In the genomic region with DNA sequence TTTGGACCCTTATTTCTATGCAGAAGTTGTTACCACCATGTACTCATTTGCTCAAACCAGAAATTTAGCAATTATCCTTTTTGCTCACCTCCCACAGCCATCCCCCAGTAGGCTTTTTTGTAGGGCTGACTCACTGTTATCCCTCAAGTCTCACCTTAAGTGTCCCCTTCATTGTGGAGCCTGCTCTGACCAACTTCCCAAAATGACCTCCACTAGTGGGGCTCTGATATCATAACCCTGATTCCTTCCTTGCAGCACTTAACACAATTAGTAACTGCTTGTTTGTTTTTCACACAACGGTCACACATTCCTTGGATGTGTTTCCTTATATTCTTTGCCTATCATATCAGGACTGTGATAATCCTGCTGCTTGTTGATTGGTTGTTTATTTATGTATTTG, we compare ENCODE assay signal across 18 cellular contexts.
DNase-seq lines count a peak whose midpoint lies in the region; ATAC-seq and TF ChIP-seq lines count a peak whose summit lies in the region.
"Had no signal": no experiment of that assay in that cellular context is flagged by ENCODE, and none has a peak within 500 bp of the region (broad histone marks: within the 10 kb centered on the region; RNA-seq: fewer than 3 reads in every experiment).

No MANE protein-coding gene starts in this region.

- no peak overlapping the region for H4K91ac ChIP-seq in H9 (ENCODE audit: insufficient read length, low read depth, low read length)

- H3F3A ChIP-seq in GM23338 (replicated peaks; ENCODE audit: low read depth) = no peaks in the 10 kb centered on the region

- ATAC-seq in Right ventricle myocardium superior (ENCODE audit: poor library complexity) (peak; percentile 64), GM23338 (no peak)

- H3K79me2 ChIP-seq in GM23338 (replicated peaks; ENCODE audit: insufficient read depth) (no peaks in the 10 kb centered on the region), H9 (ENCODE audit: insufficient read depth, low read length) (no peaks in the 10 kb centered on the region)

- H3K9ac ChIP-seq in H9 (ENCODE audit: extremely low read depth, insufficient read length, low read length) (no peak overlapping the region), endodermal cell (ENCODE audit: extremely low read depth, low read length, poor library complexity, severe bottlenecking) (peak overlapping the region; percentile 24)
- H3K9ac ChIP-seq: GM23248 had no signal

- H2BK20ac ChIP-seq in H9 (ENCODE audit: low read depth, low read length, poor library complexity, severe bottlenecking) = no peak overlapping the region

- H3K4ac ChIP-seq in H9 (ENCODE audit: low read depth, low read length) = no peak overlapping the region

- H4K5ac ChIP-seq in H9 (ENCODE audit: insufficient read length, low read depth, low read length) = no peak overlapping the region

- no peak overlapping the region for H2BK15ac ChIP-seq in H9 (ENCODE audit: low read depth, low read length)

- H3K27ac ChIP-seq in right atrium auricular region = no peak overlapping the region
- no peak overlapping the region for H3K27ac ChIP-seq in GM23338 (ENCODE audit: low read depth)
- H3K27ac ChIP-seq in H9 (ENCODE audit: insufficient read length, low read depth, low read length) = no peak overlapping the region
- H3K27ac ChIP-seq in endodermal cell (ENCODE audit: low read depth, low read length) = no peak overlapping the region
- H3K27ac ChIP-seq in testis = no peak overlapping the region
- H3K27ac ChIP-seq: GM23248 had no signal

- H2AFZ ChIP-seq in GM23338 (no peak overlapping the region), H9 (ENCODE audit: low read length) (no peak overlapping the region)
- H2AFZ ChIP-seq: GM23248 had no signal

- no peak for TF ChIP-seq POLR2A in testis (IDR thresholded peaks at IDR 0.05)

- H4K8ac ChIP-seq in H9 (replicated peaks; ENCODE audit: insufficient read length, low read depth, low read length) = no peak overlapping the region

- H3K9me3 ChIP-seq in right atrium auricular region = no peaks in the 10 kb centered on the region
- no peaks in the 10 kb centered on the region for H3K9me3 ChIP-seq in H9 (ENCODE audit: control insufficient read depth, low read depth, low read length)
- no peaks in the 10 kb centered on the region for H3K9me3 ChIP-seq in endodermal cell (ENCODE audit: control insufficient read depth, low read length)
- no peaks in the 10 kb centered on the region for H3K9me3 ChIP-seq in testis
- H3K9me3 ChIP-seq: HAP-1 had no signal

- no peak overlapping the region for H3T11ph ChIP-seq in H9 (ENCODE audit: low read length)

- peak overlapping the region; percentile 35; the same call in 1 of the 2 replicates for H3K27ac Mint-ChIP-seq in GM23338
- H3K27ac Mint-ChIP-seq in H9 = peak overlapping the region in 2 of 3 experiments; percentile 5 to 17; a peak in 1 of 7 replicates
- peak overlapping the region; percentile 84 for H3K27ac Mint-ChIP-seq in endodermal cell
- H3K27ac Mint-ChIP-seq: HFFc6 had no signal

- H3K79me1 ChIP-seq in H9 (ENCODE audit: insufficient read depth, low read depth, low read length, poor library complexity, severe bottlenecking) = no peaks in the 10 kb centered on the region

- H3K4me3 Mint-ChIP-seq in GM23338 = no peak overlapping the region
- no peak overlapping the region for H3K4me3 Mint-ChIP-seq in H9
- peak overlapping the region; percentile 5 for H3K4me3 Mint-ChIP-seq in endodermal cell
- H3K4me3 Mint-ChIP-seq: CD4-positive, alpha-beta memory T cell; HFFc6 had no signal

- H3K4me3 ChIP-seq in right atrium auricular region = no peak overlapping the region
- H3K4me3 ChIP-seq in GM23338 = no peak overlapping the region
- peak overlapping the region; percentile 37 for H3K4me3 ChIP-seq in endodermal cell (ENCODE audit: low read length)
- no peak overlapping the region for H3K4me3 ChIP-seq in testis
- H3K4me3 ChIP-seq: GM23248, HAP-1 had no signal

- H3K36me3 Mint-ChIP-seq in GM23338 (ENCODE audit: low read depth) (peaks cover 24% of the 10 kb centered on the region; the same call in 2 of the 3 replicates), H9 (ENCODE audit: insufficient read depth in 1 of 3, low read depth in 3 of 3) (peaks cover 3 to 54% (median 33%) of the 10 kb centered on the region in 3 experiments; a peak in 6 of 7 replicates), endodermal cell (ENCODE audit: low read depth) (peaks cover 52% of the 10 kb centered on the region)

- no peak overlapping the region for H3K4me2 ChIP-seq in GM23338
- no peak overlapping the region for H3K4me2 ChIP-seq in H9 (ENCODE audit: insufficient read depth, insufficient read length, low read length)

- intact Hi-C loops in Right ventricle myocardium superior (cut with DNase I) (no loop called here), testis (cut with DNase I; ENCODE audit: low total_unique reads) (no loop called here)

- 0 out of 2 replicates have a peak, but pooled peaks cover 5% of the 10 kb centered on the region for H4K20me1 ChIP-seq in GM23338 (replicated peaks; ENCODE audit: insufficient read depth)
- H4K20me1 ChIP-seq in H9 (ENCODE audit: control insufficient read depth, insufficient read depth, insufficient read length) = no peaks in the 10 kb centered on the region

- H3K14ac ChIP-seq in H9 (ENCODE audit: insufficient read depth, low read length) = no peak overlapping the region

- H3K27me3 Mint-ChIP-seq in GM23338 (ENCODE audit: insufficient read depth, low read depth, poor library complexity) (no peaks in the 10 kb centered on the region), H9 (ENCODE audit: low read depth) (no peaks in the 10 kb centered on the region), endodermal cell (ENCODE audit: insufficient read depth) (no peaks in the 10 kb centered on the region)
- H3K27me3 Mint-ChIP-seq: CD4-positive, alpha-beta memory T cell had no signal

- H2BK120ac ChIP-seq in H9 (ENCODE audit: low read depth, low read length, poor library complexity, severe bottlenecking) = no peak overlapping the region

- DNase-seq in Right ventricle myocardium superior (no peak), right atrium auricular region (ENCODE audit: low spot score) (no peak), GM23338 (ENCODE audit: low spot score) (no peak), H9 (no peak), endodermal cell (no peak), NCI-H128 (lab: John Stamatoyannopoulos, UW; ENCODE audit: unreplicated experiment) (no peak), testis (no peak), UCSD-AML1 (lab: John Stamatoyannopoulos, UW; ENCODE audit: unreplicated experiment) (no peak)
- DNase-seq: C1 segment of cervical spinal cord; Calu3; CD4-positive, alpha-beta memory T cell; COR-L47; DMS53; DMS79 treated with DMSO at 0.1 percent for 48 hours; GF-D8; GM23248; HFFc6 had no signal

- H3K23me2 ChIP-seq in H9 (ENCODE audit: insufficient read length, low read depth, low read length, poor library complexity, severe bottlenecking) = no peaks in the 10 kb centered on the region

- H2BK5ac ChIP-seq in H9 (ENCODE audit: insufficient read length, low read length) = no peak overlapping the region

- H3K56ac ChIP-seq in H9 (ENCODE audit: insufficient read length, low read depth, low read length) = no peak overlapping the region

- TF ChIP-seq CTCF in right atrium auricular region (IDR thresholded peaks at IDR 0.05) (no peak), GM23338 (conservative IDR thresholded peaks at IDR 0.05; ENCODE audit: low read depth in 2 of 2) (no peak), H9 (conservative IDR thresholded peaks at IDR 0.05) (no peak), endodermal cell (conservative IDR thresholded peaks at IDR 0.05) (no peak), testis (IDR thresholded peaks at IDR 0.05) (no peak)

- H3K4me1 Mint-ChIP-seq in GM23338 (no peaks in the 10 kb centered on the region), H9 (no peaks in the 10 kb centered on the region), endodermal cell (peaks cover 16% of the 10 kb centered on the region)
- H3K4me1 Mint-ChIP-seq: CD4-positive, alpha-beta memory T cell had no signal

- H3K9me3 Mint-ChIP-seq in GM23338 (no peaks in the 10 kb centered on the region), H9 (no peaks in the 10 kb centered on the region), endodermal cell (no peaks in the 10 kb centered on the region)
- H3K9me3 Mint-ChIP-seq: HFFc6 had no signal

- H3K27me3 ChIP-seq in right atrium auricular region (no peaks in the 10 kb centered on the region), GM23338 (ENCODE audit: insufficient read depth) (no peaks in the 10 kb centered on the region), H9 (ENCODE audit: insufficient read depth, low read length) (no peaks in the 10 kb centered on the region), endodermal cell (ENCODE audit: control insufficient read depth, insufficient read depth, low read length, poor library complexity, severe bottlenecking) (no peaks in the 10 kb centered on the region), testis (no peaks in the 10 kb centered on the region)

- H3K36me3 ChIP-seq in right atrium auricular region (peaks cover 8% of the 10 kb centered on the region), GM23338 (ENCODE audit: insufficient read depth) (peaks cover 11% of the 10 kb centered on the region; the same call in 1 of the 2 replicates), endodermal cell (ENCODE audit: control insufficient read depth, insufficient read depth, low read length) (peaks cover 14% of the 10 kb centered on the region), testis (ENCODE audit: low read depth, missing control alignments) (no peaks in the 10 kb centered on the region)
- H3K36me3 ChIP-seq: HAP-1 had no signal

- H3K9me2 ChIP-seq in GM23338 (ENCODE audit: insufficient read depth) = no peaks in the 10 kb centered on the region

- H3K4me1 ChIP-seq in right atrium auricular region = no peaks in the 10 kb centered on the region
- H3K4me1 ChIP-seq in GM23338 (ENCODE audit: insufficient read depth) = no peaks in the 10 kb centered on the region
- H3K4me1 ChIP-seq in H9 (ENCODE audit: insufficient read depth, low read length) = no peaks in the 10 kb centered on the region
- H3K4me1 ChIP-seq in endodermal cell (ENCODE audit: control insufficient read depth, insufficient read depth, low read length) = peaks cover 12% of the 10 kb centered on the region
- no peaks in the 10 kb centered on the region for H3K4me1 ChIP-seq in testis
- H3K4me1 ChIP-seq: HAP-1 had no signal

- no peak overlapping the region for H2AK5ac ChIP-seq in H9 (ENCODE audit: insufficient read length, low read length)

- no peak overlapping the region for H3K18ac ChIP-seq in H9 (ENCODE audit: insufficient read length, low read depth, low read length)

- H2BK12ac ChIP-seq in H9 (ENCODE audit: insufficient read length, low read depth, low read length) = no peak overlapping the region

- no CpG with 5 or more reads among the region's 1 CpG for WGBS in H9 (ENCODE audit: extremely low coverage, insufficient read length, low lambda C conversion rate)
- 90% methylated on average over 1 of the region's 1 CpG; no CpG with 5 or more reads in 1 of the 2 experiments for WGBS in endodermal cell (ENCODE audit: insufficient coverage in 1 of 2, insufficient read length in 1 of 2), 2 experiments
- 89 to 93% methylated on average over 1 of the region's 1 CpG for WGBS in testis, 2 donors

- H3K23ac ChIP-seq in H9 (ENCODE audit: insufficient read length, low read depth, low read length) = no peak overlapping the region

TF ChIP-seq in GM23338, 12 proteins besides CTCF, POLR2A, EP300 and RAD21 (continues in another document):
- TF ChIP-seq NANOG (IDR thresholded peaks at IDR 0.05; ENCODE audit: borderline replicate concordance) (no peak), EZH2phosphoT487 (IDR thresholded peaks at IDR 0.05; ENCODE audit: unreplicated experiment) (no peak), ZNF331 (CRISPR knock-in tag; IDR thresholded peaks at IDR 0.05; ENCODE audit: low read depth) (no peak)

Comparison
In these comparisons a context has a peak if more than half of its experiments do, and no peak if none do; other contexts are left out.
1. H3K27ac Mint-ChIP-seq: peak in every context shown above with its lines; median percentile 84 in endodermal cell; 35 in GM23338; 11 in H9.